12 cellular contexts compared by ENCODE assay signal in the genomic region with DNA sequence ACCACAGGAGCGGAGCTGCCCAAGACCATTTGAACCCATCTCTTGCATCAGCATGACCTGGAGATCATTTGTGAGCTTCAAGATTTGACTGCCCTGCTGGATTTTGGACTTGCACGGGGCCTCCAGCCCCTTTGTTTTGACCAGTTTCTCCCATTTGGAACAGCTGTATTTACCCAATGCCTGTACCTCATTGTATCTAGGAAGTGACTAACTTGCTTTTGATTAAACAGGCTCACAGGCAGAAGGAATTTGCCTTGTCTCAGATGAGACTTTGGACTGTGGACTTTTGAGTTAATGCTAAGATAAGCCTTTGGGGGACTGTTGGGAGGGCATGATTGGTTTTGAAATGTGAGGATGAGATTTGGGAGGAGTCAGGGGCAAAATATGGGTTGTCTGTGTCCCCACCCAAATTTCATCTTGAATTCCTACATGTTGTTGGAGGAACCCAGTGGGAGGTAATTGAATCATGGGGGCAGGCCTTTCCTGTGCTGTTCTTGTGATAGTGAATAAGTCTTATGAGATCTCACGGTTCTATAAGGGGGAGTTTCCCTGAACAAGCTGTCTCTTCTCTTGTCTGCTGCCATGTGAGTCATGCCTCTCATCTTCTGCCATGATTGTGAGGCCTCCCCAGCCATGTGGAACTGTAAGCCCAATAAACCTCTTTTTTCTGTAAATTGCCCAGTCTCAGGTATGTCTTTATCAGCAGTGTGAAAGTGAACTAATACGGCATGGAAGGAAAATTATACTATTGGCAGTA. TPM values are rescaled to one million over a fixed set of nuclear protein-coding genes. Genes with fewer than 3 reads are reported as not detected.
"Had no signal": no experiment of that assay in that cellular context is flagged by ENCODE, and none has a peak within 500 bp of the region (broad histone marks: within the 10 kb centered on the region; RNA-seq: fewer than 3 reads in every experiment).

No MANE protein-coding gene starts in this region.

RNA-seq across cellular contexts. Expression of gene CTAGE4, which starts 11.5 kb away (rescaled TPM):
- total RNA-seq: IMR-90, SJSA1 had no signal
- polyA plus RNA-seq: SK-N-SH had no signal

RNA-seq across cellular contexts. Expression of gene ARHGEF35, which starts 23.9 kb away (rescaled TPM):
- total RNA-seq: IMR-90, MCF 10A had no signal
- polyA plus RNA-seq: IMR-90 had no signal

RNA-seq across cellular contexts. Expression of gene OR2A14, which starts 48.8 kb away (rescaled TPM):
- total RNA-seq: activated CD4-positive, alpha-beta T cell treated with anti-CD3 and anti-CD28 coated beads, Interleukin-2, amount 10 ng/mL, durations not matched to agents 7 days and 5 days; activated CD8-positive, alpha-beta T cell treated with anti-CD3 and anti-CD28 coated beads, Interleukin-2, amount 10 ng/mL, durations not matched to agents 7 days and 5 days; activated naive CD8-positive, alpha-beta T cell treated with anti-CD3 and anti-CD28 coated beads, Interleukin-2, amount 10 ng/mL, durations not matched to agents 7 days and 5 days; activated T-helper 2 cell treated with anti-CD3 and anti-CD28 coated beads, Interferon-gamma antibody, Interleukin-2, Interleukin-4, amounts not matched to agents 10 μg/mL and 5 μg/mL and 100 μg/mL, durations not matched to agents 14 hours and 24 hours and 36 hours; astrocyte; cardiac septum; IMR-90; K562; MCF 10A; SJSA1 had no signal
- polyA plus RNA-seq: adipose tissue, IMR-90, K562, SK-N-SH had no signal
